38 cellular contexts compared by ENCODE assay signal in genomic region chr1:197124376-197124775, GRCh38. TPM values are rescaled to one million over a fixed set of nuclear protein-coding genes. Genes with fewer than 3 reads are reported as not detected.
"Had no signal": no experiment of that assay in that cellular context is flagged by ENCODE, and none has a peak within 500 bp of the region (broad histone marks: within the 10 kb centered on the region; RNA-seq: fewer than 3 reads in every experiment).

No MANE protein-coding gene starts in this region.

- H3K4me1 Mint-ChIP-seq: activated B cell treated with CpG ODN at 0.5 μM for 24 hours; activated CD8-positive, alpha-beta memory T cell treated with anti-CD3 and anti-CD28 coated beads, Interleukin-2, amount 10 ng/mL, durations not matched to agents 7 days and 5 days; activated naive CD4-positive, alpha-beta T cell treated with anti-CD3 and anti-CD28 coated beads, Interleukin-2, amount 10 ng/mL, durations not matched to agents 7 days and 5 days; activated naive CD8-positive, alpha-beta T cell treated with anti-CD3 and anti-CD28 coated beads, Interleukin-2, amount 10 ng/mL, durations not matched to agents 7 days and 5 days; brain; endodermal cell had no signal

- H3K4me3 ChIP-seq: ascending aorta, breast epithelium, cardiac muscle cell, coronary artery, dorsolateral prefrontal cortex, gastrocnemius medialis, heart left ventricle had no signal

- H3K27ac ChIP-seq: ascending aorta, breast epithelium, cardiac muscle cell, coronary artery, dorsolateral prefrontal cortex, foreskin keratinocyte, gastrocnemius medialis, heart left ventricle, WERI-Rb-1 had no signal

- H3K4me1 ChIP-seq: ascending aorta, breast epithelium, foreskin keratinocyte, gastrocnemius medialis, heart left ventricle had no signal

- H3K36me3 ChIP-seq: ascending aorta, breast epithelium, heart left ventricle had no signal

- H3K9me3 Mint-ChIP-seq: activated B cell treated with CpG ODN at 0.5 μM for 24 hours; activated CD4-positive, alpha-beta memory T cell treated with anti-CD3 and anti-CD28 coated beads for 36 hours; activated naive CD4-positive, alpha-beta T cell treated with anti-CD3 and anti-CD28 coated beads, Interleukin-2, amount 10 ng/mL, durations not matched to agents 7 days and 5 days; activated naive CD4-positive, alpha-beta T cell treated with anti-CD3 and anti-CD28 coated beads, Interleukin-2, amount 50 U/mL, for 72 hours; activated naive CD8-positive, alpha-beta T cell treated with anti-CD3 and anti-CD28 coated beads, Interleukin-2, amount 10 ng/mL, durations not matched to agents 7 days and 5 days; activated T-helper 1 cell treated with anti-CD3 and anti-CD28 coated beads, Interleukin-12 subunit alpha, Interleukin-12 subunit beta, Interleukin-2, Interleukin-4 antibody, amounts not matched to agents 30 ng/mL and 10 ng/mL and 1 ng/mL, durations not matched to agents 14 hours and 24 hours and 36 hours; activated T-helper 2 cell treated with anti-CD3 and anti-CD28 coated beads, Interferon-gamma antibody, Interleukin-2, Interleukin-4, amounts not matched to agents 10 μg/mL and 5 μg/mL and 100 μg/mL, durations not matched to agents 14 hours and 24 hours and 36 hours; brain; dendritic cell treated with granulocyte-macrophage colony-stimulating factor and Interleukin-4, amounts not matched to agents 40 ng/mL and 50 ng/mL, for 4 days; endodermal cell; T-helper 2 cell treated with Interferon-gamma antibody and Interleukin-4, amounts not matched to agents 5 μg/mL and 100 μg/mL, for 36 hours had no signal

- DNase-seq: activated B cell treated with CpG ODN at 0.5 μM for 24 hours; activated CD4-positive, alpha-beta memory T cell treated with anti-CD3 and anti-CD28 coated beads for 36 hours; activated CD4-positive, alpha-beta T cell treated with anti-CD3 and anti-CD28 coated beads for 48 hours; activated CD4-positive, alpha-beta T cell treated with anti-CD3 and anti-CD28 coated beads, Interleukin-2, amount 50 U/mL, for 1 hour; activated CD8-positive, alpha-beta memory T cell treated with anti-CD3 and anti-CD28 coated beads, Interleukin-2, amount 10 ng/mL, durations not matched to agents 7 days and 5 days; activated CD8-positive, alpha-beta memory T cell treated with anti-CD3 and anti-CD28 coated beads, Interleukin-2, amount 50 U/mL, for 4 hours; activated CD8-positive, alpha-beta T cell treated with anti-CD3 and anti-CD28 coated beads, Interleukin-2, amount 10 ng/mL, durations not matched to agents 7 days and 5 days; activated effector memory CD4-positive, alpha-beta T cell treated with anti-CD3 and anti-CD28 coated beads, Interleukin-2, amount 50 U/mL, for 16 hours; activated naive CD4-positive, alpha-beta T cell treated with anti-CD3 and anti-CD28 coated beads, Interleukin-2, amount 10 ng/mL, durations not matched to agents 7 days and 5 days; activated naive CD8-positive, alpha-beta T cell treated with anti-CD3 and anti-CD28 coated beads, Interleukin-2, amount 10 ng/mL, durations not matched to agents 7 days and 5 days; activated T-cell treated with anti-CD3 and anti-CD28 coated beads, Interleukin-2, amount 50 U/mL, for 1 hour; activated T-cell treated with anti-CD3 and anti-CD28 coated beads, Interleukin-2, amount 50 U/mL, for 48 hours; dorsolateral prefrontal cortex; effector memory CD4-positive, alpha-beta T cell; endodermal cell; foreskin keratinocyte; gastrocnemius medialis; glutamatergic neuron; heart left ventricle; T-helper 17 cell; T1000; WERI-Rb-1 had no signal

- H3K27me3 ChIP-seq: ascending aorta, breast epithelium, cardiac muscle cell, dorsolateral prefrontal cortex, foreskin keratinocyte, gastrocnemius medialis, heart left ventricle had no signal

- H3K9me3 ChIP-seq: ascending aorta, breast epithelium, gastrocnemius medialis, heart left ventricle had no signal

- ATAC-seq: activated CD4-positive, CD25-positive, alpha-beta regulatory T cell treated with anti-CD3 and anti-CD28 coated beads, Interleukin-2, amount 50 U/mL, for 24 hours; activated CD8-positive, alpha-beta memory T cell treated with anti-CD3 and anti-CD28 coated beads, Interleukin-2, amount 10 ng/mL, durations not matched to agents 7 days and 5 days; activated CD8-positive, alpha-beta T cell treated with anti-CD3 and anti-CD28 coated beads, Interleukin-2, amount 10 ng/mL, durations not matched to agents 7 days and 5 days; activated naive CD4-positive, alpha-beta T cell treated with anti-CD3 and anti-CD28 coated beads, Interleukin-2, amount 50 U/mL, for 72 hours; esophagus mucosa; foreskin keratinocyte; gastrocnemius medialis; heart left ventricle; T-helper 17 cell had no signal

- H3K27me3 Mint-ChIP-seq: activated B cell treated with CpG ODN at 0.5 μM for 24 hours; activated CD4-positive, alpha-beta memory T cell treated with anti-CD3 and anti-CD28 coated beads for 36 hours; activated CD8-positive, alpha-beta memory T cell treated with anti-CD3 and anti-CD28 coated beads, Interleukin-2, amount 10 ng/mL, durations not matched to agents 7 days and 5 days; activated naive CD4-positive, alpha-beta T cell treated with anti-CD3 and anti-CD28 coated beads, Interleukin-2, amount 10 ng/mL, durations not matched to agents 7 days and 5 days; activated naive CD8-positive, alpha-beta T cell treated with anti-CD3 and anti-CD28 coated beads, Interleukin-2, amount 10 ng/mL, durations not matched to agents 7 days and 5 days; brain; central memory CD8-positive, alpha-beta T cell; dendritic cell treated with granulocyte-macrophage colony-stimulating factor and Interleukin-4, amounts not matched to agents 40 ng/mL and 50 ng/mL, for 4 days; T-helper 17 cell had no signal

- H3K4me3 Mint-ChIP-seq: activated B cell treated with CpG ODN at 0.5 μM for 24 hours; activated CD4-positive, alpha-beta memory T cell treated with anti-CD3 and anti-CD28 coated beads for 36 hours; activated CD8-positive, alpha-beta memory T cell treated with anti-CD3 and anti-CD28 coated beads, Interleukin-2, amount 10 ng/mL, durations not matched to agents 7 days and 5 days; activated CD8-positive, alpha-beta T cell treated with anti-CD3 and anti-CD28 coated beads, Interleukin-2, amount 10 ng/mL, durations not matched to agents 7 days and 5 days; activated naive CD4-positive, alpha-beta T cell treated with anti-CD3 and anti-CD28 coated beads, Interleukin-2, amount 10 ng/mL, durations not matched to agents 7 days and 5 days; activated naive CD8-positive, alpha-beta T cell treated with anti-CD3 and anti-CD28 coated beads, Interleukin-2, amount 10 ng/mL, durations not matched to agents 7 days and 5 days; activated T-helper 1 cell treated with anti-CD3 and anti-CD28 coated beads, Interleukin-12 subunit alpha, Interleukin-12 subunit beta, Interleukin-2, Interleukin-4 antibody, amounts not matched to agents 30 ng/mL and 10 ng/mL and 1 ng/mL, durations not matched to agents 14 hours and 24 hours and 36 hours; brain; central memory CD8-positive, alpha-beta T cell; dendritic cell treated with granulocyte-macrophage colony-stimulating factor and Interleukin-4, amounts not matched to agents 40 ng/mL and 50 ng/mL, for 4 days; endodermal cell; T-helper 17 cell; T-helper 2 cell treated with Interferon-gamma antibody and Interleukin-4, amounts not matched to agents 5 μg/mL and 100 μg/mL, for 36 hours had no signal

- H3K27ac Mint-ChIP-seq: activated B cell treated with CpG ODN at 0.5 μM for 24 hours; activated CD4-positive, alpha-beta memory T cell treated with anti-CD3 and anti-CD28 coated beads for 36 hours; activated CD8-positive, alpha-beta memory T cell treated with anti-CD3 and anti-CD28 coated beads, Interleukin-2, amount 10 ng/mL, durations not matched to agents 7 days and 5 days; activated CD8-positive, alpha-beta T cell treated with anti-CD3 and anti-CD28 coated beads, Interleukin-2, amount 10 ng/mL, durations not matched to agents 7 days and 5 days; activated naive CD4-positive, alpha-beta T cell treated with anti-CD3 and anti-CD28 coated beads, Interleukin-2, amount 10 ng/mL, durations not matched to agents 7 days and 5 days; activated naive CD4-positive, alpha-beta T cell treated with anti-CD3 and anti-CD28 coated beads, Interleukin-2, amount 50 U/mL, for 72 hours; activated naive CD8-positive, alpha-beta T cell treated with anti-CD3 and anti-CD28 coated beads, Interleukin-2, amount 10 ng/mL, durations not matched to agents 7 days and 5 days; activated T-helper 1 cell treated with anti-CD3 and anti-CD28 coated beads, Interleukin-12 subunit alpha, Interleukin-12 subunit beta, Interleukin-2, Interleukin-4 antibody, amounts not matched to agents 30 ng/mL and 10 ng/mL and 1 ng/mL, durations not matched to agents 14 hours and 24 hours and 36 hours; activated T-helper 2 cell treated with anti-CD3 and anti-CD28 coated beads, Interferon-gamma antibody, Interleukin-2, Interleukin-4, amounts not matched to agents 10 μg/mL and 5 μg/mL and 100 μg/mL, durations not matched to agents 14 hours and 24 hours and 36 hours; brain; dendritic cell treated with granulocyte-macrophage colony-stimulating factor and Interleukin-4, amounts not matched to agents 40 ng/mL and 50 ng/mL, for 4 days; endodermal cell; T-helper 17 cell; T-helper 2 cell treated with Interferon-gamma antibody and Interleukin-4, amounts not matched to agents 5 μg/mL and 100 μg/mL, for 36 hours had no signal

RNA-seq across cellular contexts. Expression of gene ASPM, which starts 22.1 kb away (rescaled TPM):
- total RNA-seq: ascending aorta had no signal

RNA-seq across cellular contexts. Expression of gene F13B, which starts 57.3 kb away (rescaled TPM):
- total RNA-seq: activated B cell treated with CpG ODN at 0.5 μM for 24 hours; activated CD4-positive, alpha-beta memory T cell treated with anti-CD3 and anti-CD28 coated beads for 36 hours; activated CD8-positive, alpha-beta memory T cell treated with anti-CD3 and anti-CD28 coated beads for 36 hours; activated CD8-positive, alpha-beta memory T cell treated with anti-CD3 and anti-CD28 coated beads, Interleukin-2, amount 10 ng/mL, durations not matched to agents 7 days and 5 days; activated CD8-positive, alpha-beta T cell treated with anti-CD3 and anti-CD28 coated beads, Interleukin-2, amount 10 ng/mL, durations not matched to agents 7 days and 5 days; activated naive CD4-positive, alpha-beta T cell treated with anti-CD3 and anti-CD28 coated beads, Interleukin-2, amount 50 U/mL, for 72 hours; activated naive CD8-positive, alpha-beta T cell treated with anti-CD3 and anti-CD28 coated beads, Interleukin-2, amount 10 ng/mL, durations not matched to agents 7 days and 5 days; activated T-helper 1 cell treated with anti-CD3 and anti-CD28 coated beads, Interleukin-12 subunit alpha, Interleukin-12 subunit beta, Interleukin-2, Interleukin-4 antibody, amounts not matched to agents 30 ng/mL and 10 ng/mL and 1 ng/mL, durations not matched to agents 14 hours and 24 hours and 36 hours; activated T-helper 2 cell treated with anti-CD3 and anti-CD28 coated beads, Interferon-gamma antibody, Interleukin-2, Interleukin-4, amounts not matched to agents 10 μg/mL and 5 μg/mL and 100 μg/mL, durations not matched to agents 14 hours and 24 hours and 36 hours; ascending aorta; breast epithelium; cardiac muscle cell; cerebellum; dorsolateral prefrontal cortex; endodermal cell; epithelial cell of proximal tubule; esophagus mucosa; foreskin keratinocyte; gastrocnemius medialis; heart left ventricle; T-helper 17 cell had no signal
- polyA plus RNA-seq: cardiac muscle cell, foreskin keratinocyte, heart left ventricle had no signal
